ENCODE assay signal across 26 cellular contexts in genomic region chr6:107806675-107807074, GRCh38. TPM values are rescaled to one million over a fixed set of nuclear protein-coding genes. Genes with fewer than 3 reads are reported as not detected.
DNase-seq lines count a peak whose midpoint lies in the region; ATAC-seq and TF ChIP-seq lines count a peak whose summit lies in the region.
"Had no signal": no experiment of that assay in that cellular context is flagged by ENCODE, and none has a peak within 500 bp of the region (broad histone marks: within the 10 kb centered on the region; RNA-seq: fewer than 3 reads in every experiment).

No MANE protein-coding gene starts in this region.

- H3K4me3 ChIP-seq in coronary artery, result no peak overlapping the region
- H3K4me3 ChIP-seq: dorsolateral prefrontal cortex, upper lobe of right lung had no signal

- no peak for TF ChIP-seq CTCF in coronary artery (IDR thresholded peaks at IDR 0.05)
- no peak for TF ChIP-seq CTCF in type B pancreatic cell (conservative IDR thresholded peaks at IDR 0.05)

- peaks cover 15% of the 10 kb centered on the region for H3K4me1 Mint-ChIP-seq in type B pancreatic cell (ENCODE audit: unreplicated experiment)
- H3K4me1 Mint-ChIP-seq: CD14-positive monocyte had no signal

- H3K27ac ChIP-seq in coronary artery, result no peak overlapping the region
- H3K27ac ChIP-seq: dorsolateral prefrontal cortex, parathyroid adenoma, upper lobe of right lung had no signal

- H3K27me3 Mint-ChIP-seq in type B pancreatic cell, result peaks cover 14% of the 10 kb centered on the region
- H3K27me3 Mint-ChIP-seq: activated naive CD4-positive, alpha-beta T cell treated with anti-CD3 and anti-CD28 coated beads, Interleukin-2, amount 10 ng/mL, durations not matched to agents 7 days and 5 days; memory B cell had no signal

- TF ChIP-seq POLR2A in GM18505 (IDR thresholded peaks at IDR 0.05; ENCODE audit: borderline replicate concordance, extremely low read depth, insufficient read depth, insufficient read length), result no peak

- no peaks in the 10 kb centered on the region for H3K36me3 Mint-ChIP-seq in type B pancreatic cell
- H3K36me3 Mint-ChIP-seq: CD14-positive monocyte, natural killer cell had no signal

- peak; percentile 50 for DNase-seq in activated CD8-positive, alpha-beta memory T cell treated with anti-CD3 and anti-CD28 coated beads for 24 hours
- DNase-seq in activated CD8-positive, alpha-beta memory T cell treated with anti-CD3 and anti-CD28 coated beads, Interleukin-2, amount 50 U/mL, for 48 hours, result no peak
- DNase-seq in NCI-H2227 treated with DMSO at 0.1 percent for 48 hours (lab: John Stamatoyannopoulos, UW) (peak; percentile 93), coronary artery (ENCODE audit: low spot score) (peak; percentile 7), type B pancreatic cell (ENCODE audit: extremely low spot score, unreplicated experiment) (peak; percentile 64), AG20443 (ENCODE audit: low spot score) (no peak)
- DNase-seq: activated CD4-positive, alpha-beta T cell treated with anti-CD3 and anti-CD28 coated beads for 1 hour; activated naive CD4-positive, alpha-beta T cell treated with anti-CD3 and anti-CD28 coated beads, Interleukin-2, amount 10 ng/mL, durations not matched to agents 7 days and 5 days; activated T-cell treated with anti-CD3 and anti-CD28 coated beads, Interleukin-2, amount 50 U/mL, for 72 hours; anterior cingulate cortex; central memory CD4-positive, alpha-beta T cell; dorsolateral prefrontal cortex; HCEC 1CT; KG1; natural killer cell; NCI-H526; stimulated activated CD4-positive, alpha-beta T cell treated with anti-CD3 and anti-CD28 coated beads, Interleukin-15, amount 100 ng/mL, for 24 hours; SW 1271; upper lobe of right lung had no signal

- ATAC-seq in GM18505 (IDR thresholded peaks at IDR 0.05; ENCODE audit: unreplicated experiment), result no peak
- ATAC-seq: activated T-cell treated with anti-CD3 and anti-CD28 coated beads, Interleukin-2, amount 50 U/mL, for 72 hours; natural killer cell; Right ventricle myocardium inferior; sciatic nerve; upper lobe of right lung had no signal

- H3K27ac Mint-ChIP-seq in type B pancreatic cell, result no peak overlapping the region
- H3K27ac Mint-ChIP-seq: activated naive CD4-positive, alpha-beta T cell treated with anti-CD3 and anti-CD28 coated beads, Interleukin-2, amount 10 ng/mL, durations not matched to agents 7 days and 5 days; memory B cell had no signal

- H3K4me3 Mint-ChIP-seq in type B pancreatic cell, result no peak overlapping the region
- H3K4me3 Mint-ChIP-seq: activated naive CD4-positive, alpha-beta T cell treated with anti-CD3 and anti-CD28 coated beads, Interleukin-2, amount 10 ng/mL, durations not matched to agents 7 days and 5 days; CD14-positive monocyte; memory B cell; natural killer cell had no signal

- no peaks in the 10 kb centered on the region for H3K9me3 Mint-ChIP-seq in type B pancreatic cell
- H3K9me3 Mint-ChIP-seq: activated naive CD4-positive, alpha-beta T cell treated with anti-CD3 and anti-CD28 coated beads, Interleukin-2, amount 10 ng/mL, durations not matched to agents 7 days and 5 days; activated T-cell treated with anti-CD3 and anti-CD28 coated beads, Interleukin-2, amount 50 U/mL, for 72 hours; memory B cell; natural killer cell had no signal

RNA-seq across cellular contexts. Expression of gene SCML4, which starts 17.4 kb away (rescaled TPM):
- total RNA-seq in type B pancreatic cell (ENCODE audit: low replicate concordance), result 0.33 and 0.43 TPM in 2 replicates
- total RNA-seq: HT1080 had no signal

Comparison
In these comparisons a context has a peak if more than half of its experiments do, and no peak if none do; other contexts are left out.
1. DNase-seq: peak in activated CD8-positive, alpha-beta memory T cell treated with anti-CD3 and anti-CD28 coated beads for 24 hours (single experiment), NCI-H2227 treated with DMSO at 0.1 percent for 48 hours (single experiment), coronary artery (single experiment) and type B pancreatic cell (single experiment); none in activated CD8-positive, alpha-beta memory T cell treated with anti-CD3 and anti-CD28 coated beads, Interleukin-2, amount 50 U/mL, for 48 hours (single experiment) and AG20443 (single experiment).